13 cellular contexts compared by ENCODE assay signal in genomic region chr5:156473271-156473935, GRCh38.
DNase-seq lines count a peak whose midpoint lies in the region; ATAC-seq and TF ChIP-seq lines count a peak whose summit lies in the region.
"Had no signal": no experiment of that assay in that cellular context is flagged by ENCODE, and none has a peak within 500 bp of the region (broad histone marks: within the 10 kb centered on the region; RNA-seq: fewer than 3 reads in every experiment).

No MANE protein-coding gene starts in this region.

- H3K4me3 ChIP-seq in cardiac fibroblast (replicated peaks in 1 of 2; ENCODE audit: low read depth in 2 of 2, low read length in 2 of 2) (no peak overlapping the region), neutrophil (ENCODE audit: low read depth in 1 of 2, low read length in 1 of 2) (no peak overlapping the region), mucosa of descending colon (no peak overlapping the region)
- H3K4me3 ChIP-seq: ascending aorta, right atrium auricular region had no signal

- TF ChIP-seq CTCF in cardiac fibroblast (IDR thresholded peaks at IDR 0.05; ENCODE audit: low read depth, low read length) (no peak), neutrophil (IDR thresholded peaks at IDR 0.05) (no peak), mucosa of descending colon (IDR thresholded peaks at IDR 0.05) (no peak)

- H3K4me1 ChIP-seq in neutrophil (ENCODE audit: control insufficient read depth in 1 of 2, insufficient read depth in 1 of 2, low read depth in 1 of 2, low read length in 1 of 2) (peaks cover 0 to 14% of the 10 kb centered on the region in 2 experiments), mucosa of descending colon (ENCODE audit: low read depth) (no peaks in the 10 kb centered on the region)

- no peak for ATAC-seq in mucosa of descending colon
- ATAC-seq in GM18511 (IDR thresholded peaks at IDR 0.05; ENCODE audit: unreplicated experiment): no peak

- no peaks in the 10 kb centered on the region for H3K27me3 ChIP-seq in neutrophil
- H3K27me3 ChIP-seq: ascending aorta, right atrium auricular region had no signal

- H3K9me3 ChIP-seq in neutrophil (no peaks in the 10 kb centered on the region), mucosa of descending colon (no peaks in the 10 kb centered on the region)
- H3K9me3 ChIP-seq: ascending aorta, right atrium auricular region had no signal

- intact Hi-C loops in mucosa of descending colon (cut with DNase I, micrococcal nuclease): no loop called here

- DNase-seq in EH (ENCODE audit: low read depth): peak; percentile 43
- peak; percentile 6 for DNase-seq in NCI-H460 (ENCODE audit: extremely low read depth, low read depth)
- peak; percentile 50 to 53 for DNase-seq in cardiac fibroblast (ENCODE audit: low read depth in 2 of 2)
- DNase-seq in GF-D8 (lab: John Stamatoyannopoulos, UW): no peak
- DNase-seq in mucosa of descending colon: no peak
- no peak for DNase-seq in NCI-H2227 (lab: John Stamatoyannopoulos, UW; ENCODE audit: unreplicated experiment)
- DNase-seq: activated CD4-positive, CD25-positive, alpha-beta regulatory T cell; activated T-cell treated with anti-CD3 and anti-CD28 coated beads, Interleukin-2, amount 50 U/mL, for 1 hour; CD4-positive, alpha-beta memory T cell had no signal

- H3K36me3 ChIP-seq in neutrophil (no peaks in the 10 kb centered on the region), mucosa of descending colon (ENCODE audit: low read depth) (no peaks in the 10 kb centered on the region)
- H3K36me3 ChIP-seq: ascending aorta, right atrium auricular region had no signal

- peak overlapping the region; percentile 50 for H3K27ac ChIP-seq in neutrophil

Comparison
In these comparisons a context has a peak if more than half of its experiments do, and no peak if none do; other contexts are left out.
1. DNase-seq: peak in EH (single experiment), NCI-H460 (single experiment) and cardiac fibroblast (2 of 2); none in GF-D8 (single experiment), mucosa of descending colon (0 of 3) and NCI-H2227 (single experiment).